Comparison of ENCODE assay signal across 19 cellular contexts in the genomic region with DNA sequence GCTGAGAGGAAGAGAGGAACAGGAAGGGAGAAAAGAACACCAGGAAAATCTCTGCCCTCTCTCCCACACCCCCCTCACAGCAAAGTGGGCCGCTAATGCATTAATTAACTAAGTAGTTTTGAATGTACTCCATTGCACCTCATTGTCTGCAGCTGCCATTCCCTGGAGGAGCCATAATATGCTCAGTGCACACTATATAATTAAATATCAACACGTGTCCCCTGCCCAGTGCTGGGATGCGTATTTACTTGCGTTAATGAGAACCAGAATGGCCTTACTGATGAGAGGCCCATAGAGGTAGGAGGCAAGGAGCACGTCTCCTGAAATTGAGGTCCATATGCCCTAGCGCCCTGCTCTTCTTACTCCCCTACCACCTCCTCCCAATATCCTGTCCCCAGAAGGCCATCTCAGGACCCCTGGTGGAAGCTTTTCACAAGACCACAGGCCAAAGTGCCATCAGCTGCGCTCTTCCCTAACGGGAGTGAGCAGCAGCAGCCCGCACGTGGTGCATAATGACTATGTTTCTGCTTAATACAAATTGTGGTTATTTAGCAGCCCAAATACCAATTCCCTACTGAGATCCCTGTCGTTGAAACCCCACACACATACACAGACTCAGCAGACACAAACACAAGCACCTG.
A peak's percentile ranks its signal among the peaks of the same experiment; 100 is the strongest.
DNase-seq lines count a peak whose midpoint lies in the region; ATAC-seq and TF ChIP-seq lines count a peak whose summit lies in the region.
"Had no signal": no experiment of that assay in that cellular context is flagged by ENCODE, and none has a peak within 500 bp of the region (broad histone marks: within the 10 kb centered on the region; RNA-seq: fewer than 3 reads in every experiment).

No MANE protein-coding gene starts in this region.

- POLR2A ChIA-PET in HEK293 (lab: Yijun Ruan, JAX) = no interaction called here

- ATAC-seq in lower lobe of right lung (no peak), HG02798 (IDR thresholded peaks at IDR 0.05; ENCODE audit: poor library complexity, unreplicated experiment) (no peak)
- ATAC-seq: gastroesophageal sphincter, left ventricle myocardium superior, Right ventricle myocardium inferior had no signal

- TF ChIP-seq CTCF in HEK293 (tag by site-specific recombination; IDR thresholded peaks at IDR 0.05) (no peak), lower lobe of right lung (IDR thresholded peaks at IDR 0.05) (no peak), dorsolateral prefrontal cortex (IDR thresholded peaks at IDR 0.05 in 54 of 56, conservative IDR thresholded peaks at IDR 0.05 in 2 of 56; ENCODE audit: low read depth in 1 of 56, partially characterized antibody in 56 of 56) (no peak)

- DNase-seq in NCI-H1436 (lab: John Stamatoyannopoulos, UW) = peak; percentile 81
- peak; percentile 87 for DNase-seq in NCI-H82 (lab: John Stamatoyannopoulos, UW)
- no peak for DNase-seq in lower lobe of right lung
- DNase-seq in activated CD4-positive, CD25-positive, alpha-beta regulatory T cell (lab: John Stamatoyannopoulos, UW) = no peak
- DNase-seq in dorsolateral prefrontal cortex = no peak
- DNase-seq: activated naive CD4-positive, alpha-beta T cell treated with anti-CD3 and anti-CD28 coated beads, Interleukin-2, amount 10 ng/mL, durations not matched to agents 7 days and 5 days; amniotic stem cell; left ventricle myocardium superior; NCI-H2029 treated with DMSO at 0.1 percent for 48 hours; NCI-H524 treated with DMSO at 0.1 percent for 48 hours; nephron progenitor cell; sigmoid colon had no signal

- H3K27me3 ChIP-seq in lower lobe of right lung (ENCODE audit: low read depth) = no peaks in the 10 kb centered on the region
- H3K27me3 ChIP-seq in dorsolateral prefrontal cortex = peaks cover 0 to 6% (median 0%) of the 10 kb centered on the region in 45 donors
- H3K27me3 ChIP-seq: breast epithelium, gastroesophageal sphincter, sigmoid colon, tibial nerve had no signal

- H3K36me3 ChIP-seq in HEK293 (ENCODE audit: control insufficient read depth in 2 of 2, insufficient read depth in 1 of 2, low read length in 2 of 2) = no peaks in the 10 kb centered on the region
- H3K36me3 ChIP-seq in lower lobe of right lung = no peaks in the 10 kb centered on the region
- H3K36me3 ChIP-seq: breast epithelium, gastroesophageal sphincter, sigmoid colon, tibial nerve had no signal

- peaks cover 6% of the 10 kb centered on the region; the same call in 1 of the 2 replicates for H3K4me1 ChIP-seq in HEK293 (ENCODE audit: control insufficient read depth, insufficient read depth, low read length)
- H3K4me1 ChIP-seq in lower lobe of right lung = peaks cover 72% of the 10 kb centered on the region

- H3K4me3 ChIP-seq in HEK293 (ENCODE audit: low read depth, low read length) (no peak overlapping the region), lower lobe of right lung (no peak overlapping the region), dorsolateral prefrontal cortex (no peak overlapping the region)
- H3K4me3 ChIP-seq: breast epithelium, coronary artery, gastroesophageal sphincter, sigmoid colon, tibial nerve had no signal

- H3K27ac ChIP-seq in HEK293 (ENCODE audit: extremely low read depth, low read depth, low read length) (no peak overlapping the region), lower lobe of right lung (peak overlapping the region; percentile 64), dorsolateral prefrontal cortex (peak overlapping the region in 1 of 59 donors; percentile 29)
- H3K27ac ChIP-seq: breast epithelium, coronary artery, gastroesophageal sphincter, sigmoid colon, tibial nerve had no signal

- CTCF ChIA-PET in HEK293 (lab: Yijun Ruan, JAX) = interaction anchor here (0.6 to 1.0 kb wide), 2 partner anchors 17 to 298 kb away, joined by 3 to 4 read pairs; no protein-coding TSS in a partner anchor

- intact Hi-C loops in lower lobe of right lung (cut with DNase I) = no loop called here
- intact Hi-C loops in dorsolateral prefrontal cortex (cut with DNase I) = no loop called here

- H3K9me3 ChIP-seq in HEK293 (ENCODE audit: control insufficient read depth, insufficient read depth, low read depth, low read length) (no peaks in the 10 kb centered on the region), lower lobe of right lung (no peaks in the 10 kb centered on the region)
- H3K9me3 ChIP-seq: breast epithelium, gastroesophageal sphincter, sigmoid colon, tibial nerve had no signal

TF ChIP-seq in HEK293, 187 proteins besides CTCF, POLR2A, EP300 and RAD21:
- TF ChIP-seq SCRT2 (tag by site-specific recombination; IDR thresholded peaks at IDR 0.05) (peak; percentile 95), ZNF26 (tag by site-specific recombination; IDR thresholded peaks at IDR 0.05) (no peak), SCRT1 (tag by site-specific recombination; IDR thresholded peaks at IDR 0.05; ENCODE audit: borderline replicate concordance) (peak; percentile 96), ZNF48 (tag by site-specific recombination; IDR thresholded peaks at IDR 0.05) (no peak), ZNF560 (tag by site-specific recombination; IDR thresholded peaks at IDR 0.05; ENCODE audit: borderline replicate concordance) (no peak)

Comparison
In these comparisons a context has a peak if more than half of its experiments do, and no peak if none do; other contexts are left out.
1. DNase-seq: peak in NCI-H1436 (single experiment) and NCI-H82 (single experiment); none in lower lobe of right lung (single experiment), activated CD4-positive, CD25-positive, alpha-beta regulatory T cell (0 of 4) and dorsolateral prefrontal cortex (0 of 10).